In genomic region chr15:92082217-92082843, GRCh38 we compare ENCODE assay signal across 8 cellular contexts.
DNase-seq lines count a peak whose midpoint lies in the region; ATAC-seq and TF ChIP-seq lines count a peak whose summit lies in the region.

No MANE protein-coding gene starts in this region.

- H3K4me3 Mint-ChIP-seq in CD4-positive, alpha-beta memory T cell, result no peak overlapping the region
- H3K4me3 Mint-ChIP-seq in T-helper 2 cell treated with Interferon-gamma antibody and Interleukin-4, amounts not matched to agents 5 μg/mL and 100 μg/mL, for 36 hours, result no peak overlapping the region

- no peaks in the 10 kb centered on the region for H3K9me3 Mint-ChIP-seq in CD4-positive, alpha-beta memory T cell
- no peaks in the 10 kb centered on the region for H3K9me3 Mint-ChIP-seq in T-helper 2 cell treated with Interferon-gamma antibody and Interleukin-4, amounts not matched to agents 5 μg/mL and 100 μg/mL, for 36 hours

- dilution Hi-C loops in mammary epithelial cell (cut with HindIII; ENCODE audit: low sequenced_read_pairs), result loop anchor here (25.0 kb wide), 1 partner anchor 220 kb away; the partner anchor contains the start of gene SLCO3A1

- H3K4me1 Mint-ChIP-seq in CD4-positive, alpha-beta memory T cell, result peaks cover 3 to 17% (median 9%) of the 10 kb centered on the region in 4 donors
- peaks cover under 1% of the 10 kb centered on the region for H3K4me1 Mint-ChIP-seq in T-helper 2 cell treated with Interferon-gamma antibody and Interleukin-4, amounts not matched to agents 5 μg/mL and 100 μg/mL, for 36 hours (ENCODE audit: low read depth)

- no peak overlapping the region for H3K4me3 ChIP-seq in CD4-positive, alpha-beta memory T cell (ENCODE audit: low read length in 2 of 2)
- no peak overlapping the region for H3K4me3 ChIP-seq in mammary epithelial cell (replicated peaks in 1 of 3; ENCODE audit: insufficient read depth in 1 of 3, low read depth in 2 of 3, low read length in 3 of 3)
- no peak overlapping the region for H3K4me3 ChIP-seq in kidney epithelial cell (ENCODE audit: low read depth, low read length)

- no TSS peak for BruUV-seq in mammary epithelial cell (replicated peaks; lab: Mats Ljungman, UMichigan)

- in situ Hi-C loops in mammary epithelial cell (cut with MboI; ENCODE audit: low sequenced_read_pairs in 2 of 2), result loop anchor here (5.0 to 25.0 kb wide), 3 partner anchors 235 to 630 kb away; no protein-coding TSS in a partner anchor

- peak; percentile 69 for ATAC-seq in GM19463 (IDR thresholded peaks at IDR 0.05; ENCODE audit: unreplicated experiment)
- no peak for ATAC-seq in HG03025 (IDR thresholded peaks at IDR 0.05; ENCODE audit: low FRiP score, unreplicated experiment)

- 19% methylated on average over 6 of the region's 9 CpGs for WGBS in mammary epithelial cell (ENCODE audit: low coverage, missing lambda C conversion rate)

- H3K36me3 ChIP-seq in CD4-positive, alpha-beta memory T cell (ENCODE audit: insufficient read depth, low read length), result no peaks in the 10 kb centered on the region
- no peaks in the 10 kb centered on the region for H3K36me3 ChIP-seq in mammary epithelial cell (ENCODE audit: insufficient read depth, low read length)
- H3K36me3 ChIP-seq in kidney epithelial cell (ENCODE audit: control insufficient read depth, insufficient read depth, low read length), result no peaks in the 10 kb centered on the region

- H3K27ac Mint-ChIP-seq in CD4-positive, alpha-beta memory T cell, result no peak overlapping the region
- H3K27ac Mint-ChIP-seq in T-helper 2 cell treated with Interferon-gamma antibody and Interleukin-4, amounts not matched to agents 5 μg/mL and 100 μg/mL, for 36 hours, result no peak overlapping the region

- H3K27ac ChIP-seq in CD4-positive, alpha-beta memory T cell (ENCODE audit: low read depth, low read length), result no peak overlapping the region
- no peak overlapping the region for H3K27ac ChIP-seq in mammary epithelial cell (ENCODE audit: insufficient read depth, low read depth, low read length)

- peaks cover 25% of the 10 kb centered on the region for H3K79me2 ChIP-seq in mammary epithelial cell (ENCODE audit: insufficient read depth, low read length)

- no peak overlapping the region for H3K4me2 ChIP-seq in mammary epithelial cell (ENCODE audit: insufficient read depth, low read depth, low read length)

- CTCF ChIA-PET in CD4-positive, alpha-beta memory T cell (lab: Charles Lee; ENCODE audit: partially characterized antibody), result interaction anchor here (1.0 to 5.5 kb wide), 10 partner anchors 8 to 779 kb away, joined by 3 to 54 read pairs (median 6); no protein-coding TSS in a partner anchor
- CTCF ChIA-PET in mammary epithelial cell (lab: Charles Lee; ENCODE audit: low non-redundant PET), result interaction anchor here (0.6 kb wide), 1 partner anchor 800 kb away, joined by 3 read pairs; no protein-coding TSS in a partner anchor

- H3K27me3 ChIP-seq in CD4-positive, alpha-beta memory T cell (ENCODE audit: insufficient read depth, low read length), result no peaks in the 10 kb centered on the region
- no peaks in the 10 kb centered on the region for H3K27me3 ChIP-seq in mammary epithelial cell (ENCODE audit: insufficient read depth, low read length)
- H3K27me3 ChIP-seq in kidney epithelial cell (ENCODE audit: control insufficient read depth, insufficient read depth, low read length), result no peaks in the 10 kb centered on the region

- DNase-seq in CD4-positive, alpha-beta memory T cell, result peak in 4 of 5 donors; percentile 19 to 36 (median 30)
- peak; percentile 40 for DNase-seq in NCI-H1105 treated with DMSO at 0.1 percent for 48 hours (lab: John Stamatoyannopoulos, UW)
- peak; percentile 28 for DNase-seq in T-helper 2 cell treated with Interferon-gamma antibody and Interleukin-4, amounts not matched to agents 5 μg/mL and 100 μg/mL, for 36 hours (ENCODE audit: low spot score)
- peak; percentile 57 for DNase-seq in mammary epithelial cell
- DNase-seq in kidney epithelial cell (ENCODE audit: low read depth), result no peak
- DNase-seq in stimulated activated CD4-positive, alpha-beta T cell treated with anti-CD3 and anti-CD28 coated beads, Interleukin-2, amount 100 ng/mL, for 48 hours, result peak; percentile 61 to 69

- no peak overlapping the region for H2AFZ ChIP-seq in mammary epithelial cell (ENCODE audit: low read depth, low read length)

- no peaks in the 10 kb centered on the region for H3K27me3 Mint-ChIP-seq in CD4-positive, alpha-beta memory T cell
- no peaks in the 10 kb centered on the region for H3K27me3 Mint-ChIP-seq in T-helper 2 cell treated with Interferon-gamma antibody and Interleukin-4, amounts not matched to agents 5 μg/mL and 100 μg/mL, for 36 hours (ENCODE audit: low read depth)

- peaks cover 0 to 2% of the 10 kb centered on the region in 2 donors for H3K36me3 Mint-ChIP-seq in CD4-positive, alpha-beta memory T cell
- no peaks in the 10 kb centered on the region for H3K36me3 Mint-ChIP-seq in T-helper 2 cell treated with Interferon-gamma antibody and Interleukin-4, amounts not matched to agents 5 μg/mL and 100 μg/mL, for 36 hours (ENCODE audit: low read depth)

- POLR2A ChIA-PET in CD4-positive, alpha-beta memory T cell (lab: Charles Lee; ENCODE audit: partially characterized antibody), result no interaction called here

- TF ChIP-seq CTCF in mammary epithelial cell (conservative IDR thresholded peaks at IDR 0.05 in 1 of 2, IDR thresholded peaks at IDR 0.05 in 1 of 2; ENCODE audit: extremely low read depth in 1 of 2, insufficient read depth in 1 of 2, low read depth in 1 of 2, low read length in 2 of 2), result peak; percentile 86 to 89
- TF ChIP-seq CTCF in kidney epithelial cell (IDR thresholded peaks at IDR 0.05; ENCODE audit: insufficient read depth, low read length, poor library complexity, severe bottlenecking), result peak; percentile 89

- no peaks in the 10 kb centered on the region for H3K9me3 ChIP-seq in CD4-positive, alpha-beta memory T cell (ENCODE audit: control insufficient read depth in 1 of 2, low read length in 2 of 2)
- H3K9me3 ChIP-seq in mammary epithelial cell (replicated peaks; ENCODE audit: insufficient read depth, low read length), result no peaks in the 10 kb centered on the region

- no peaks in the 10 kb centered on the region for H4K20me1 ChIP-seq in mammary epithelial cell (ENCODE audit: insufficient read depth, low read length)

- no peak overlapping the region for H3K9ac ChIP-seq in mammary epithelial cell (ENCODE audit: insufficient read depth, low read length)

- intact Hi-C loops in CD4-positive, alpha-beta memory T cell (cut with micrococcal nuclease), result loop anchor here (1.0 to 2.0 kb wide), 3 partner anchors 233 to 560 kb away; no protein-coding TSS in a partner anchor
- intact Hi-C loops in mammary epithelial cell (cut with micrococcal nuclease), result loop anchor here (1.0 to 5.0 kb wide), 4 partner anchors 233 to 780 kb away; no protein-coding TSS in a partner anchor

- peaks cover 14% of the 10 kb centered on the region for H3K4me1 ChIP-seq in CD4-positive, alpha-beta memory T cell (ENCODE audit: insufficient read depth, low read length)
- H3K4me1 ChIP-seq in mammary epithelial cell (ENCODE audit: insufficient read depth, low read length), result peaks cover 3% of the 10 kb centered on the region
